Comparison of ENCODE assay signal across 1 cellular context in genomic region chr2:233854241-233854981, GRCh38.
TF ChIP-seq lines count a peak whose summit lies in the region.

TSS of gene HJURP (minus strand) at chr2:233854535. CDS start at chr2:233854500, 35 bp downstream.

TF ChIP-seq in HepG2, 621 proteins besides CTCF, POLR2A, EP300 and RAD21 (continued from another document and continues in another):
- TF ChIP-seq GPBP1L1 (CRISPR knock-in tag; IDR thresholded peaks at IDR 0.05) (no peak), ZNF589 (CRISPR knock-in tag; conservative IDR thresholded peaks at IDR 0.05) (peak; percentile 98), ZNF468 (CRISPR knock-in tag; IDR thresholded peaks at IDR 0.05) (no peak), EZH2 (conservative IDR thresholded peaks at IDR 0.05; ENCODE audit: low read depth, low read length) (no peak), CSRNP1 (CRISPR knock-in tag; IDR thresholded peaks at IDR 0.05) (peak; percentile 100), ZC3H13 (CRISPR knock-in tag; IDR thresholded peaks at IDR 0.05) (peak; percentile 95), SATB2 (CRISPR knock-in tag; IDR thresholded peaks at IDR 0.05) (no peak; the same call in 1 of the 2 replicates), KDM5A (IDR thresholded peaks at IDR 0.05; ENCODE audit: borderline replicate concordance, low read length) (peak; percentile 87), ZNF382 (CRISPR knock-in tag; IDR thresholded peaks at IDR 0.05; ENCODE audit: borderline replicate concordance) (no peak), ZNF772 (CRISPR knock-in tag; IDR thresholded peaks at IDR 0.05) (peak; percentile 88), SYNCRIP (IDR thresholded peaks at IDR 0.05; ENCODE audit: insufficient read depth, low read depth, low read length) (no peak), REL (CRISPR knock-in tag; conservative IDR thresholded peaks at IDR 0.05) (peak; percentile 98), SALL1 (CRISPR knock-in tag; IDR thresholded peaks at IDR 0.05) (peak; percentile 92), MAFF (IDR thresholded peaks at IDR 0.05; ENCODE audit: low read depth, low read length) (0 out of 2 replicates have a peak, but pooled peaks have one; percentile 2), ZNF512B (CRISPR knock-in tag; IDR thresholded peaks at IDR 0.05; ENCODE audit: borderline replicate concordance) (0 out of 2 replicates have a peak, but pooled peaks have one; percentile 33), SIN3B (IDR thresholded peaks at IDR 0.05; ENCODE audit: low read length) (peak; percentile 97), ZHX2 (IDR thresholded peaks at IDR 0.05; ENCODE audit: low read depth) (peak; percentile 47; the same call in 1 of the 2 replicates), ZHX2 (CRISPR knock-in tag; IDR thresholded peaks at IDR 0.05; ENCODE audit: borderline replicate concordance) (no peak), DDIT3 (CRISPR knock-in tag; IDR thresholded peaks at IDR 0.05) (no peak), ZNF570 (CRISPR knock-in tag; IDR thresholded peaks at IDR 0.05; ENCODE audit: borderline replicate concordance) (no peak), CENPX (CRISPR knock-in tag; IDR thresholded peaks at IDR 0.05) (no peak), TFAP4 (IDR thresholded peaks at IDR 0.05; ENCODE audit: borderline replicate concordance, low read depth) (peak; percentile 98), ZNF598 (CRISPR knock-in tag; IDR thresholded peaks at IDR 0.05; ENCODE audit: borderline replicate concordance) (no peak), SMAD3 (CRISPR knock-in tag; IDR thresholded peaks at IDR 0.05) (no peak), ZNF777 (CRISPR knock-in tag; IDR thresholded peaks at IDR 0.05) (no peak; the same call in 1 of the 2 replicates), ZNF337 (CRISPR knock-in tag; IDR thresholded peaks at IDR 0.05; ENCODE audit: borderline replicate concordance, low read depth) (0 out of 2 replicates have a peak, but pooled peaks have one; percentile 75), MXD1 (CRISPR knock-in tag; IDR thresholded peaks at IDR 0.05) (peak; percentile 79), TOPORS (CRISPR knock-in tag; IDR thresholded peaks at IDR 0.05) (peak; percentile 93), ZNF446 (CRISPR knock-in tag; IDR thresholded peaks at IDR 0.05) (peak; percentile 36), CAMTA2 (CRISPR knock-in tag; IDR thresholded peaks at IDR 0.05; ENCODE audit: borderline replicate concordance) (no peak), ZNF704 (CRISPR knock-in tag; IDR thresholded peaks at IDR 0.05; ENCODE audit: borderline replicate concordance) (peak; percentile 63; the same call in 1 of the 2 replicates), TAF15 (IDR thresholded peaks at IDR 0.05; ENCODE audit: low read depth, low read length, poor library complexity, severe bottlenecking) (peak; percentile 52), ZNF614 (CRISPR knock-in tag; IDR thresholded peaks at IDR 0.05; ENCODE audit: borderline replicate concordance) (peak; percentile 64; the same call in 1 of the 2 replicates), MEIS1 (CRISPR knock-in tag; IDR thresholded peaks at IDR 0.05; ENCODE audit: borderline replicate concordance) (no peak), GABPB1 (CRISPR knock-in tag; IDR thresholded peaks at IDR 0.05) (peak; percentile 94), HNRNPH1 (optimal IDR thresholded peaks at IDR 0.05; ENCODE audit: low read depth, low read length) (no peak), ZNF629 (CRISPR knock-in tag; conservative IDR thresholded peaks at IDR 0.05) (peak; percentile 9; the same call in 1 of the 2 replicates), ZNF460 (CRISPR knock-in tag; IDR thresholded peaks at IDR 0.05; ENCODE audit: borderline replicate concordance) (no peak), ZNF644 (CRISPR knock-in tag; IDR thresholded peaks at IDR 0.05; ENCODE audit: low read depth) (no peak), PPARG (CRISPR knock-in tag; conservative IDR thresholded peaks at IDR 0.05) (peak; percentile 37; the same call in 1 of the 2 replicates), ZNF513 (CRISPR knock-in tag; conservative IDR thresholded peaks at IDR 0.05) (no peak), DRAP1 (CRISPR knock-in tag; IDR thresholded peaks at IDR 0.05) (peak; percentile 88), ZNF768 (CRISPR knock-in tag; IDR thresholded peaks at IDR 0.05) (peak; percentile 84), ZFP36L1 (CRISPR knock-in tag; IDR thresholded peaks at IDR 0.05) (peak; percentile 99), ZFP1 (CRISPR knock-in tag; IDR thresholded peaks at IDR 0.05) (no peak), XRCC5 (optimal IDR thresholded peaks at IDR 0.05; ENCODE audit: low read length) (peak; percentile 79), ZBTB37 (CRISPR knock-in tag; IDR thresholded peaks at IDR 0.05) (no peak), U2AF2 (IDR thresholded peaks at IDR 0.05; ENCODE audit: low read depth, low read length) (no peak)
